10 cellular contexts compared by ENCODE assay signal in genomic region chr3:149744630-149745029, GRCh38. TPM values are rescaled to one million over a fixed set of nuclear protein-coding genes. Genes with fewer than 3 reads are reported as not detected.
"Had no signal": no experiment of that assay in that cellular context is flagged by ENCODE, and none has a peak within 500 bp of the region (broad histone marks: within the 10 kb centered on the region; RNA-seq: fewer than 3 reads in every experiment).

No MANE protein-coding gene starts in this region.

- H3K27ac Mint-ChIP-seq: GM23338, H9, HFFc6 had no signal

- H3K4me3 ChIP-seq: GM23248, GM23338, HAP-1 had no signal

- H3K9ac ChIP-seq: GM23248 had no signal

- H3K9me3 ChIP-seq: HAP-1 had no signal

- H3K4me1 ChIP-seq: HAP-1 had no signal

- DNase-seq: GM23248, GOT3, H7, H9, HCEC 1CT, HFFc6 had no signal

- H2AFZ ChIP-seq: GM23248, GM23338 had no signal

- ATAC-seq: GM23338, HCT116 had no signal

- H3K4me3 Mint-ChIP-seq: GM23338, H9, HFFc6 had no signal

- H3K4me1 Mint-ChIP-seq: GM23338, H9 had no signal

- H3K27ac ChIP-seq: GM23248 had no signal

- H3K9me3 Mint-ChIP-seq: GM23338, H9, HFFc6 had no signal

- H3K4me2 ChIP-seq: GM23338 had no signal

RNA-seq across cellular contexts. Expression of gene ANKUB1, which starts 47.7 kb away (rescaled TPM):
- total RNA-seq: GM23248, GM23338, H1, H7, H9, HFFc6 had no signal
